15 cellular contexts compared by ENCODE assay signal in genomic region chr7:8232999-8233847, GRCh38. TPM values are rescaled to one million over a fixed set of nuclear protein-coding genes. Genes with fewer than 3 reads are reported as not detected.
DNase-seq lines count a peak whose midpoint lies in the region; ATAC-seq and TF ChIP-seq lines count a peak whose summit lies in the region.
"Had no signal": no experiment of that assay in that cellular context is flagged by ENCODE, and none has a peak within 500 bp of the region (broad histone marks: within the 10 kb centered on the region; RNA-seq: fewer than 3 reads in every experiment).

No MANE protein-coding gene starts in this region.

- peaks cover 8% of the 10 kb centered on the region for H3K27me3 Mint-ChIP-seq in activated CD4-positive, alpha-beta T cell treated with anti-CD3 and anti-CD28 coated beads for 36 hours

- H3K27me3 ChIP-seq in SU-DHL-6 (ENCODE audit: low read length) (no peaks in the 10 kb centered on the region), hepatocyte (no peaks in the 10 kb centered on the region), SJCRH30 (no peaks in the 10 kb centered on the region)
- H3K27me3 ChIP-seq: esophagus muscularis mucosa, sigmoid colon had no signal

- no peak for TF ChIP-seq CTCF in SU-DHL-6 (IDR thresholded peaks at IDR 0.05; ENCODE audit: insufficient read depth, low read length, poor library complexity, severe bottlenecking)
- no peak for TF ChIP-seq CTCF in hepatocyte (IDR thresholded peaks at IDR 0.05; ENCODE audit: poor library complexity)
- no peak for TF ChIP-seq CTCF in OCI-LY7 (conservative IDR thresholded peaks at IDR 0.05; ENCODE audit: low read length)

- H3K27ac ChIP-seq in SU-DHL-6 (ENCODE audit: low read depth, low read length) (no peak overlapping the region), hepatocyte (no peak overlapping the region), OCI-LY7 (ENCODE audit: low read depth, low read length, poor library complexity, severe bottlenecking) (no peak overlapping the region), SJCRH30 (no peak overlapping the region)
- H3K27ac ChIP-seq: 22Rv1, esophagus muscularis mucosa, sigmoid colon, thoracic aorta had no signal

- H3K4me1 Mint-ChIP-seq in activated CD4-positive, alpha-beta T cell treated with anti-CD3 and anti-CD28 coated beads for 36 hours = peaks cover 6% of the 10 kb centered on the region

- H3K4me3 ChIP-seq in SU-DHL-6 (ENCODE audit: insufficient read depth, low read length, poor library complexity, severe bottlenecking) (no peak overlapping the region), hepatocyte (no peak overlapping the region), OCI-LY7 (ENCODE audit: low read depth, low read length, poor library complexity, severe bottlenecking) (no peak overlapping the region), SJCRH30 (no peak overlapping the region)
- H3K4me3 ChIP-seq: esophagus muscularis mucosa, sigmoid colon, thoracic aorta had no signal

- peak; percentile 30 for DNase-seq in activated CD4-positive, alpha-beta T cell treated with anti-CD3 and anti-CD28 coated beads for 36 hours
- no peak for DNase-seq in activated CD4-positive, alpha-beta T cell treated with anti-CD3 and anti-CD28 coated beads, Interleukin-2, amount 50 U/mL, for 1 hour
- DNase-seq in hepatocyte (ENCODE audit: low spot score) (peak; percentile 53), OCI-LY7 (ENCODE audit: low spot score) (no peak), DMS53 (lab: John Stamatoyannopoulos, UW) (no peak), SJCRH30 (no peak)
- DNase-seq: activated CD4-positive, CD25-positive, alpha-beta regulatory T cell; Calu3; MV-4-11; sigmoid colon had no signal

- H3K4me1 ChIP-seq in hepatocyte (ENCODE audit: insufficient read depth) = no peaks in the 10 kb centered on the region
- H3K4me1 ChIP-seq in OCI-LY7 (ENCODE audit: insufficient read depth, low read length, poor library complexity, severe bottlenecking) = no peaks in the 10 kb centered on the region
- no peaks in the 10 kb centered on the region for H3K4me1 ChIP-seq in SJCRH30
- H3K4me1 ChIP-seq: sigmoid colon had no signal

- H4K20me1 ChIP-seq in SU-DHL-6 (ENCODE audit: low read depth, low read length) (no peaks in the 10 kb centered on the region), hepatocyte (ENCODE audit: insufficient read depth, poor library complexity, severe bottlenecking) (no peaks in the 10 kb centered on the region), OCI-LY7 (ENCODE audit: insufficient read depth, low read length) (no peaks in the 10 kb centered on the region)

- peak; percentile 94 for ATAC-seq in activated CD4-positive, alpha-beta T cell treated with anti-CD3 and anti-CD28 coated beads for 36 hours
- ATAC-seq in HG02798 (IDR thresholded peaks at IDR 0.05; ENCODE audit: poor library complexity, unreplicated experiment) = peak; percentile 65

- intact Hi-C loops in activated CD4-positive, alpha-beta T cell treated with anti-CD3 and anti-CD28 coated beads for 36 hours (cut with DNase I, micrococcal nuclease) = no loop called here
- intact Hi-C loops in OCI-LY7 (cut with micrococcal nuclease; ENCODE audit: unreplicated experiment) = no loop called here

- H3K79me2 ChIP-seq in SU-DHL-6 (ENCODE audit: insufficient read depth, low read length) = no peaks in the 10 kb centered on the region
- no peaks in the 10 kb centered on the region for H3K79me2 ChIP-seq in hepatocyte
- no peaks in the 10 kb centered on the region for H3K79me2 ChIP-seq in OCI-LY7 (ENCODE audit: insufficient read depth, low read depth, low read length)

- no peak overlapping the region for H3K27ac Mint-ChIP-seq in activated CD4-positive, alpha-beta T cell treated with anti-CD3 and anti-CD28 coated beads for 36 hours

- H3K9me3 ChIP-seq in SU-DHL-6 (ENCODE audit: insufficient read depth, low read length) (no peaks in the 10 kb centered on the region), hepatocyte (ENCODE audit: low read depth) (no peaks in the 10 kb centered on the region), OCI-LY7 (ENCODE audit: low read length) (no peaks in the 10 kb centered on the region), SJCRH30 (replicated peaks) (no peaks in the 10 kb centered on the region)
- H3K9me3 ChIP-seq: esophagus muscularis mucosa, sigmoid colon, thoracic aorta had no signal

- peak overlapping the region; percentile 14 for H2AFZ ChIP-seq in SU-DHL-6 (ENCODE audit: low read depth, low read length, severe bottlenecking)
- no peak overlapping the region for H2AFZ ChIP-seq in hepatocyte
- H2AFZ ChIP-seq in OCI-LY7 (ENCODE audit: low read length) = no peak overlapping the region

- no peak overlapping the region for H3K9ac ChIP-seq in SU-DHL-6 (ENCODE audit: low read length)

- H3K36me3 ChIP-seq in SU-DHL-6 (ENCODE audit: low read length) (no peaks in the 10 kb centered on the region), hepatocyte (replicated peaks; ENCODE audit: insufficient read depth, low read depth) (no peaks in the 10 kb centered on the region), OCI-LY7 (ENCODE audit: insufficient read depth, low read length) (no peaks in the 10 kb centered on the region), SJCRH30 (no peaks in the 10 kb centered on the region)
- H3K36me3 ChIP-seq: sigmoid colon, thoracic aorta had no signal

- H3K9me3 Mint-ChIP-seq in activated CD4-positive, alpha-beta T cell treated with anti-CD3 and anti-CD28 coated beads for 36 hours (ENCODE audit: low read depth) = no peaks in the 10 kb centered on the region

- POLR2A ChIA-PET in activated CD4-positive, alpha-beta T cell treated with anti-CD3 and anti-CD28 coated beads for 36 hours (lab: Charles Lee) = no interaction called here
- POLR2A ChIA-PET in OCI-LY7 (lab: Charles Lee) = interaction anchor here (0.7 to 0.8 kb wide), 2 partner anchors 10 to 191 kb away, joined by 3 to 4 read pairs; no protein-coding TSS in a partner anchor

- no peaks in the 10 kb centered on the region for H3K9me2 ChIP-seq in SU-DHL-6 (replicated peaks; ENCODE audit: insufficient read depth, low read length)
- H3K9me2 ChIP-seq in hepatocyte (replicated peaks; ENCODE audit: insufficient read depth) = no peaks in the 10 kb centered on the region
- H3K9me2 ChIP-seq in OCI-LY7 (ENCODE audit: insufficient read depth, low read length) = no peaks in the 10 kb centered on the region

- BruUV-seq in OCI-LY7 (replicated peaks; lab: Mats Ljungman, UMichigan) = no TSS peak

- H3K4me3 Mint-ChIP-seq in activated CD4-positive, alpha-beta T cell treated with anti-CD3 and anti-CD28 coated beads for 36 hours = no peak overlapping the region

- CTCF ChIA-PET in activated CD4-positive, alpha-beta T cell treated with anti-CD3 and anti-CD28 coated beads for 36 hours (lab: Charles Lee) = no interaction called here
- CTCF ChIA-PET in OCI-LY7 (lab: Charles Lee; ENCODE audit: unreplicated experiment) = no interaction called here

- no peaks in the 10 kb centered on the region for H3F3A ChIP-seq in SU-DHL-6 (ENCODE audit: insufficient read depth)

- no peak overlapping the region for H3K4me2 ChIP-seq in SU-DHL-6 (ENCODE audit: low read depth, low read length, poor library complexity, severe bottlenecking)
- H3K4me2 ChIP-seq in hepatocyte = no peak overlapping the region
- H3K4me2 ChIP-seq in OCI-LY7 (ENCODE audit: low read length) = no peak overlapping the region

- no peaks in the 10 kb centered on the region for H3K36me3 Mint-ChIP-seq in activated CD4-positive, alpha-beta T cell treated with anti-CD3 and anti-CD28 coated beads for 36 hours (ENCODE audit: low read depth)

- 74% methylated on average over 8 of the region's 8 CpGs for WGBS in hepatocyte (ENCODE audit: low lambda C conversion rate, missing lambda C conversion rate)

RNA-seq across cellular contexts. Expression of gene ICA1, which starts 28.7 kb away (rescaled TPM):
- 1 to 10 TPM in 1 of 2 experiments, under 1 TPM in 1; 0.57 to 1.0 TPM for total RNA-seq in activated CD4-positive, alpha-beta T cell treated with anti-CD3 and anti-CD28 coated beads for 36 hours
- 32.9 and 36.7 TPM in 2 replicates for total RNA-seq in hepatocyte
- polyA plus RNA-seq in hepatocyte = 40.1 TPM in 2 replicates
- total RNA-seq in OCI-LY7 (2014; rRNA removed; shearing (Covaris generic)) = not detected in 2 replicates
- 0.49 and 0.50 TPM in 2 replicates for total RNA-seq in OCI-LY7 (2022)
- total RNA-seq in SJCRH30 (2014; rRNA removed; shearing (Covaris generic)) = not detected in 2 replicates

Comparison
In these comparisons a context has a peak if more than half of its experiments do, and no peak if none do; other contexts are left out.
1. DNase-seq: peak in activated CD4-positive, alpha-beta T cell treated with anti-CD3 and anti-CD28 coated beads for 36 hours (single experiment) and hepatocyte (single experiment); none in activated CD4-positive, alpha-beta T cell treated with anti-CD3 and anti-CD28 coated beads, Interleukin-2, amount 50 U/mL, for 1 hour (single experiment), OCI-LY7 (single experiment), DMS53 (single experiment) and SJCRH30 (0 of 2).
2. RNA of gene ICA1, which starts 28.7 kb away (total RNA-seq): 32.9 to 36.7 TPM in hepatocyte; 0.57 to 1.0 TPM in activated CD4-positive, alpha-beta T cell treated with anti-CD3 and anti-CD28 coated beads for 36 hours, 0.49 to 0.50 TPM in OCI-LY7 and not detected in SJCRH30; every median in the first group is over 10 times any median in the second.